ENCODE assay signal across 2 cellular contexts in the genomic region with DNA sequence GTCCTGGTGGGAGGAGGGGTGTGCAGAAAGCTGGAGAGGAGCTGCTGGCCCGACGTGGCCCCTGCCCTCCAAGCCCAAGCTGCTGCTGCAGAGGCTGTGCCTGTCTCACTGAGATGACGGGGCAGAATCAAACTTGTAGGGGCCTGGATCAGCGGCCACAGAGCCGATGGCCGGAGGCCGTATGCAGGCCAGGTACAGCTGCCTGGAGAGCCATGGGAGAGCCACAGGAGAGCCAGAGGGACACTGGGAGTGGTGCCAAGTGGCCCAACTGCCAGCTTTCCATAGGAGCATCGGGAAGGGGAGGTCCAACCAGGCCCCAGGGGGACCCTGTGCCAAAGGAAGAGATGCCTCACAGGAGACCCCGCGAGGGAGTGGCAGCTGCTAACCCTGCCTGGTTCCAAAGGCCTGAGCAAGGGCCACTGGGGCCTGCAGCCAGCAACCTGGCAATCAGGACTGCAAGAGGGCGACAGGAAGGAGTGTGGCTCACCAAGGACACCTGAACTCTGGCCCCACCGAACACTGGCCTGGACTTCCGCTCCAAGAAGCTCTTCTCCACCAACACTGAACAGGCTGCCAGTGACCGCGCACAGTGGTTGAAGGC.
TF ChIP-seq lines count a peak whose summit lies in the region.

No MANE protein-coding gene starts in this region.

TF ChIP-seq in SK-N-SH, 30 proteins besides CTCF, POLR2A, EP300 and RAD21 (continued from another document):
- TF ChIP-seq, protein P1, sequence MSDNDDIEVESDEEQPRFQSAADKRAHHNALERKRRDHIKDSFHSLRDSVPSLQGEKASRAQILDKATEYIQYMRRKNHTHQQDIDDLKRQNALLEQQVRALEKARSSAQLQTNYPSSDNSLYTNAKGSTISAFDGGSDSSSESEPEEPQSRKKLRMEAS (IDR thresholded peaks at IDR 0.05; ENCODE audit: low read depth): no peak
- no peak for TF ChIP-seq TEAD4 (IDR thresholded peaks at IDR 0.05; ENCODE audit: borderline replicate concordance, insufficient read depth)
- no peak for TF ChIP-seq CHD2 (IDR thresholded peaks at IDR 0.05; ENCODE audit: low read length, partially characterized antibody)
- TF ChIP-seq TCF12 (IDR thresholded peaks at IDR 0.05): no peak
- TF ChIP-seq NFIC (IDR thresholded peaks at IDR 0.05; ENCODE audit: borderline replicate concordance): no peak
- no peak for TF ChIP-seq ZBTB33 (IDR thresholded peaks at IDR 0.05; ENCODE audit: borderline replicate concordance, low read depth)
- no peak for TF ChIP-seq GABPA (IDR thresholded peaks at IDR 0.05; ENCODE audit: low read depth)
- no peak for TF ChIP-seq FOXJ3 (CRISPR knock-in tag; IDR thresholded peaks at IDR 0.05)
- TF ChIP-seq, protein P2, sequence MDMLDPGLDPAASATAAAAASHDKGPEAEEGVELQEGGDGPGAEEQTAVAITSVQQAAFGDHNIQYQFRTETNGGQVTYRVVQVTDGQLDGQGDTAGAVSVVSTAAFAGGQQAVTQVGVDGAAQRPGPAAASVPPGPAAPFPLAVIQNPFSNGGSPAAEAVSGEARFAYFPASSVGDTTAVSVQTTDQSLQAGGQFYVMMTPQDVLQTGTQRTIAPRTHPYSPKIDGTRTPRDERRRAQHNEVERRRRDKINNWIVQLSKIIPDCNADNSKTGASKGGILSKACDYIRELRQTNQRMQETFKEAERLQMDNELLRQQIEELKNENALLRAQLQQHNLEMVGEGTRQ (IDR thresholded peaks at IDR 0.05; ENCODE audit: borderline replicate concordance, low read depth, low read length): no peak
- TF ChIP-seq RXRA (IDR thresholded peaks at IDR 0.05; ENCODE audit: borderline replicate concordance, low read depth): no peak

TF ChIP-seq in SK-N-SH treated with all-trans-retinoic acid at 6 μM for 48 hours, 23 proteins besides CTCF, POLR2A, EP300 and RAD21 (continued from another document):
- TF ChIP-seq, protein P3, sequence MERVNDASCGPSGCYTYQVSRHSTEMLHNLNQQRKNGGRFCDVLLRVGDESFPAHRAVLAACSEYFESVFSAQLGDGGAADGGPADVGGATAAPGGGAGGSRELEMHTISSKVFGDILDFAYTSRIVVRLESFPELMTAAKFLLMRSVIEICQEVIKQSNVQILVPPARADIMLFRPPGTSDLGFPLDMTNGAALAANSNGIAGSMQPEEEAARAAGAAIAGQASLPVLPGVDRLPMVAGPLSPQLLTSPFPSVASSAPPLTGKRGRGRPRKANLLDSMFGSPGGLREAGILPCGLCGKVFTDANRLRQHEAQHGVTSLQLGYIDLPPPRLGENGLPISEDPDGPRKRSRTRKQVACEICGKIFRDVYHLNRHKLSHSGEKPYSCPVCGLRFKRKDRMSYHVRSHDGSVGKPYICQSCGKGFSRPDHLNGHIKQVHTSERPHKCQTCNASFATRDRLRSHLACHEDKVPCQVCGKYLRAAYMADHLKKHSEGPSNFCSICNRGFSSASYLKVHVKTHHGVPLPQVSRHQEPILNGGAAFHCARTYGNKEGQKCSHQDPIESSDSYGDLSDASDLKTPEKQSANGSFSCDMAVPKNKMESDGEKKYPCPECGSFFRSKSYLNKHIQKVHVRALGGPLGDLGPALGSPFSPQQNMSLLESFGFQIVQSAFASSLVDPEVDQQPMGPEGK (CRISPR knock-in tag; IDR thresholded peaks at IDR 0.05; ENCODE audit: borderline replicate concordance): no peak
- TF ChIP-seq ARNTL (CRISPR knock-in tag; IDR thresholded peaks at IDR 0.05; ENCODE audit: borderline replicate concordance, low read depth): no peak
- no peak for TF ChIP-seq GLIS3 (CRISPR knock-in tag; IDR thresholded peaks at IDR 0.05)
- no peak for TF ChIP-seq TCF4 (CRISPR knock-in tag; IDR thresholded peaks at IDR 0.05; ENCODE audit: borderline replicate concordance)
- no peak for TF ChIP-seq ZFP30 (CRISPR knock-in tag; IDR thresholded peaks at IDR 0.05)
- TF ChIP-seq ISL1 (CRISPR knock-in tag; IDR thresholded peaks at IDR 0.05): no peak
- TF ChIP-seq ZNF70 (CRISPR knock-in tag; IDR thresholded peaks at IDR 0.05): no peak
- TF ChIP-seq TOX (CRISPR knock-in tag; IDR thresholded peaks at IDR 0.05; ENCODE audit: borderline replicate concordance): no peak
